14 cellular contexts compared by ENCODE assay signal in genomic region chr9:70586506-70586905, GRCh38.
DNase-seq lines count a peak whose midpoint lies in the region; ATAC-seq, FAIRE-seq and TF ChIP-seq lines count a peak whose summit lies in the region.
"Had no signal": no experiment of that assay in that cellular context is flagged by ENCODE, and none has a peak within 500 bp of the region (broad histone marks: within the 10 kb centered on the region; RNA-seq: fewer than 3 reads in every experiment).

No MANE protein-coding gene starts in this region.

- H3K9me3 ChIP-seq in muscle layer of colon (ENCODE audit: low read length), result no peaks in the 10 kb centered on the region
- H3K9me3 ChIP-seq in tibial artery, result no peaks in the 10 kb centered on the region

- H3K27ac ChIP-seq in muscle layer of colon (ENCODE audit: low read depth, low read length) (peak overlapping the region; percentile 76), tibial artery (peak overlapping the region; percentile 79)
- H3K27ac ChIP-seq: foreskin keratinocyte, RWPE1 had no signal

- H3K27me3 ChIP-seq in muscle layer of colon (ENCODE audit: control insufficient read depth in 1 of 2, insufficient read depth in 2 of 2, low read length in 2 of 2) (no peaks in the 10 kb centered on the region), tibial artery (no peaks in the 10 kb centered on the region)

- H3K4me3 ChIP-seq in muscle layer of colon (ENCODE audit: low read depth in 1 of 2, low read length in 2 of 2), result no peak overlapping the region
- no peak overlapping the region for H3K4me3 ChIP-seq in tibial artery

- H3K9ac ChIP-seq in muscle layer of colon (ENCODE audit: low read length), result peak overlapping the region; percentile 8

- H3K36me3 ChIP-seq in muscle layer of colon (ENCODE audit: insufficient read depth, low read length) (no peaks in the 10 kb centered on the region), tibial artery (no peaks in the 10 kb centered on the region)

- H3K4me1 ChIP-seq in muscle layer of colon (ENCODE audit: insufficient read depth, low read length), result peaks cover 60% of the 10 kb centered on the region
- H3K4me1 ChIP-seq in tibial artery, result peaks cover 0 to 70% (median 38%) of the 10 kb centered on the region in 4 donors

- intact Hi-C loops in tibial artery (cut with DNase I; ENCODE audit: low total_unique reads), result loop anchor here (5.0 kb wide), 1 partner anchor 174 kb away; the partner anchor contains the start of gene KLF9

- DNase-seq in tibial artery (no peak), activated T-cell treated with anti-CD3 and anti-CD28 coated beads for 4 hours (no peak), RCC 7860 (ENCODE audit: low spot score) (no peak)
- DNase-seq: mesendoderm; NCI-H2081; stimulated activated naive CD8-positive, alpha-beta T cell treated with anti-CD3 and anti-CD28 coated beads, Interleukin-15, Interleukin-2, amounts not matched to agents 100 U/mL and 50 U/mL, for 24 hours; T-helper 2 cell had no signal

- ATAC-seq in SK-N-SH treated with all-trans-retinoic acid at 6 μM for 48 hours (peak; percentile 33; the same call in 1 of the 3 replicates), GM21360 (IDR thresholded peaks at IDR 0.05; ENCODE audit: unreplicated experiment) (no peak)
- ATAC-seq: activated CD4-positive, CD25-positive, alpha-beta regulatory T cell treated with anti-CD3 and anti-CD28 coated beads, Interleukin-2, amount 50 U/mL, for 24 hours; foreskin keratinocyte; stimulated activated naive CD8-positive, alpha-beta T cell treated with anti-CD3 and anti-CD28 coated beads, Interleukin-15, Interleukin-2, amounts not matched to agents 100 U/mL and 50 U/mL, for 24 hours had no signal

- FAIRE-seq in endometrium (lab: Jason Lieb, UNC) (peak; percentile 87), RCC 7860 (lab: Jason Lieb, UNC) (no peak)

- TF ChIP-seq CTCF in tibial artery (IDR thresholded peaks at IDR 0.05), result no peak

TF ChIP-seq in SK-N-SH treated with all-trans-retinoic acid at 6 μM for 48 hours, 23 proteins besides CTCF, POLR2A, EP300 and RAD21:
- no peak for TF ChIP-seq CSRNP3 (CRISPR knock-in tag; IDR thresholded peaks at IDR 0.05)
- TF ChIP-seq, protein P1, sequence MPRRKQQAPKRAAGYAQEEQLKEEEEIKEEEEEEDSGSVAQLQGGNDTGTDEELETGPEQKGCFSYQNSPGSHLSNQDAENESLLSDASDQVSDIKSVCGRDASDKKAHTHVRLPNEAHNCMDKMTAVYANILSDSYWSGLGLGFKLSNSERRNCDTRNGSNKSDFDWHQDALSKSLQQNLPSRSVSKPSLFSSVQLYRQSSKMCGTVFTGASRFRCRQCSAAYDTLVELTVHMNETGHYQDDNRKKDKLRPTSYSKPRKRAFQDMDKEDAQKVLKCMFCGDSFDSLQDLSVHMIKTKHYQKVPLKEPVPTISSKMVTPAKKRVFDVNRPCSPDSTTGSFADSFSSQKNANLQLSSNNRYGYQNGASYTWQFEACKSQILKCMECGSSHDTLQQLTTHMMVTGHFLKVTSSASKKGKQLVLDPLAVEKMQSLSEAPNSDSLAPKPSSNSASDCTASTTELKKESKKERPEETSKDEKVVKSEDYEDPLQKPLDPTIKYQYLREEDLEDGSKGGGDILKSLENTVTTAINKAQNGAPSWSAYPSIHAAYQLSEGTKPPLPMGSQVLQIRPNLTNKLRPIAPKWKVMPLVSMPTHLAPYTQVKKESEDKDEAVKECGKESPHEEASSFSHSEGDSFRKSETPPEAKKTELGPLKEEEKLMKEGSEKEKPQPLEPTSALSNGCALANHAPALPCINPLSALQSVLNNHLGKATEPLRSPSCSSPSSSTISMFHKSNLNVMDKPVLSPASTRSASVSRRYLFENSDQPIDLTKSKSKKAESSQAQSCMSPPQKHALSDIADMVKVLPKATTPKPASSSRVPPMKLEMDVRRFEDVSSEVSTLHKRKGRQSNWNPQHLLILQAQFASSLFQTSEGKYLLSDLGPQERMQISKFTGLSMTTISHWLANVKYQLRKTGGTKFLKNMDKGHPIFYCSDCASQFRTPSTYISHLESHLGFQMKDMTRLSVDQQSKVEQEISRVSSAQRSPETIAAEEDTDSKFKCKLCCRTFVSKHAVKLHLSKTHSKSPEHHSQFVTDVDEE (CRISPR knock-in tag; IDR thresholded peaks at IDR 0.05), result no peak
- no peak for TF ChIP-seq CREB5 (CRISPR knock-in tag; IDR thresholded peaks at IDR 0.05; ENCODE audit: low read depth)
